In the genomic region with DNA sequence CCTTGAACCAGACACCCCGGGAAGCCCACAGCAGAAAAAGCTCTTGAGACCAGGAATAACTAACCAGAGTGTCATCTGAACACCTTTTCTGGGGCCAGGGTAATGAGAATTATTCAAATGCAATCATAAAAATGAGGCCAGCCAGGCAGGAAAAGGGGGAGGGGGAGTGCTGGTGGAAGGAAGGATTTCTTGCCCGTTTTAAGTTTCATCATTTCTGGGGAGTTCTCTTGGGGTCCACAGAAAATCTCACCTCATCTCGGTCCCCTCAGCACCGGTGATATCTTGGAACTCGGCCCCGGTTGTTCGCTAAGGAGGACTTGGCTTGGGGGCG, we compare ENCODE assay signal across 7 cellular contexts. TPM values are rescaled to one million over a fixed set of nuclear protein-coding genes. Genes with fewer than 3 reads are reported as not detected.
DNase-seq lines count a peak whose midpoint lies in the region; ATAC-seq and TF ChIP-seq lines count a peak whose summit lies in the region.

No MANE protein-coding gene starts in this region.

- H3K27me3 ChIP-seq in spleen (replicated peaks in 1 of 7) = peaks cover 0 to 87% (median 37%) of the 10 kb centered on the region in 7 donors

- no peak for DNase-seq in immature natural killer cell
- no peak for DNase-seq in spleen
- DNase-seq in NCI-H1105 treated with DMSO at 0.1 percent for 48 hours (lab: John Stamatoyannopoulos, UW) = no peak
- no peak for DNase-seq in NCI-H748 (lab: John Stamatoyannopoulos, UW; ENCODE audit: unreplicated experiment)

- peak overlapping the region in 5 of 8 donors; percentile 43 to 82 (median 76) for H3K27ac ChIP-seq in spleen

- TF ChIP-seq CTCF in spleen (IDR thresholded peaks at IDR 0.05 in 8 of 11, conservative IDR thresholded peaks at IDR 0.05 in 3 of 11) = no peak

- H3K4me1 Mint-ChIP-seq in IgD-negative memory B cell (peaks cover 8 to 9% (median 8%) of the 10 kb centered on the region in 3 donors), immature natural killer cell (peaks cover 12 to 17% of the 10 kb centered on the region in 2 donors)
- H3K4me1 Mint-ChIP-seq in activated T-helper 17 cell treated with anti-CD3 and anti-CD28 coated beads, Interleukin-2, amount 50 U/mL, for 72 hours = peaks cover 9% of the 10 kb centered on the region

- peaks cover 37% of the 10 kb centered on the region for H3K27me3 Mint-ChIP-seq in IgD-negative memory B cell
- H3K27me3 Mint-ChIP-seq in activated T-helper 17 cell treated with anti-CD3 and anti-CD28 coated beads, Interleukin-2, amount 50 U/mL, for 72 hours = peaks cover 54% of the 10 kb centered on the region
- peaks cover 9 to 38% (median 25%) of the 10 kb centered on the region in 3 donors for H3K27me3 Mint-ChIP-seq in immature natural killer cell (ENCODE audit: low read depth in 3 of 3)

- WGBS in spleen, 5 donors = 11 to 20% (median 14%) methylated on average over 5 to 8 of the region's 8 CpGs

- H3K4me3 ChIP-seq in spleen = peak overlapping the region in 5 of 8 donors; percentile 34 to 77 (median 51)

- peaks cover 2% of the 10 kb centered on the region for H3K36me3 Mint-ChIP-seq in IgD-negative memory B cell
- peaks cover 10% of the 10 kb centered on the region for H3K36me3 Mint-ChIP-seq in activated T-helper 17 cell treated with anti-CD3 and anti-CD28 coated beads, Interleukin-2, amount 50 U/mL, for 72 hours (ENCODE audit: low read depth)
- H3K36me3 Mint-ChIP-seq in immature natural killer cell = peaks cover 0 to 4% (median 0%) of the 10 kb centered on the region in 3 donors

- H3K27ac Mint-ChIP-seq in IgD-negative memory B cell (no peak overlapping the region), immature natural killer cell (no peak overlapping the region)
- no peak overlapping the region for H3K27ac Mint-ChIP-seq in activated T-helper 17 cell treated with anti-CD3 and anti-CD28 coated beads, Interleukin-2, amount 50 U/mL, for 72 hours

- H3K36me3 ChIP-seq in spleen = no peaks in the 10 kb centered on the region

- TF ChIP-seq POLR2A in spleen (IDR thresholded peaks at IDR 0.05) = no peak

- H3K4me1 ChIP-seq in spleen = peaks cover 0 to 51% (median 31%) of the 10 kb centered on the region in 6 donors

- H3K9me3 Mint-ChIP-seq in IgD-negative memory B cell = no peaks in the 10 kb centered on the region
- H3K9me3 Mint-ChIP-seq in activated T-helper 17 cell treated with anti-CD3 and anti-CD28 coated beads, Interleukin-2, amount 50 U/mL, for 72 hours = no peaks in the 10 kb centered on the region
- peaks cover 0 to 3% (median 0%) of the 10 kb centered on the region in 6 donors for H3K9me3 Mint-ChIP-seq in immature natural killer cell

- intact Hi-C loops in spleen (cut with DNase I; ENCODE audit: low total_unique reads) = loop anchor here (5.0 kb wide), 1 partner anchor 183 kb away; no protein-coding TSS in a partner anchor

- H3K9me3 ChIP-seq in spleen = no peaks in the 10 kb centered on the region

- ATAC-seq in activated T-helper 17 cell treated with anti-CD3 and anti-CD28 coated beads, Interleukin-2, amount 50 U/mL, for 72 hours (replicated peaks) = no peak
- no peak for ATAC-seq in HG02885 (IDR thresholded peaks at IDR 0.05; ENCODE audit: poor library complexity, unreplicated experiment)

- H3K4me3 Mint-ChIP-seq in IgD-negative memory B cell (peak overlapping the region; percentile 16 to 76 (median 70)), immature natural killer cell (peak overlapping the region; percentile 59 to 77 (median 75))
- peak overlapping the region; percentile 85 for H3K4me3 Mint-ChIP-seq in activated T-helper 17 cell treated with anti-CD3 and anti-CD28 coated beads, Interleukin-2, amount 50 U/mL, for 72 hours

RNA-seq across cellular contexts. Expression of gene PKNOX2, which starts 0.5 kb away (rescaled TPM):
- polyA plus RNA-seq in IgD-negative memory B cell (not detected), immature natural killer cell (not detected), spleen (1 to 10 TPM in 1 of 3 donors, under 1 TPM in 2; 0.80 to 1.6 (median 0.80) TPM)
- not detected for total RNA-seq in activated T-helper 17 cell treated with anti-CD3 and anti-CD28 coated beads, Interleukin-2, amount 50 U/mL, for 72 hours
- 1 to 10 TPM; 2.7 to 8.9 (median 4.7) TPM for total RNA-seq in spleen

RNA-seq across cellular contexts. Expression of gene TMEM218, which starts 52.6 kb away (rescaled TPM):
- polyA plus RNA-seq in IgD-negative memory B cell = 45.1 TPM
- total RNA-seq in activated T-helper 17 cell treated with anti-CD3 and anti-CD28 coated beads, Interleukin-2, amount 50 U/mL, for 72 hours = 10 to 100 TPM; 11.3 to 14.2 TPM
- polyA plus RNA-seq in immature natural killer cell = 10 to 100 TPM; 39.9 to 54.9 (median 46.6) TPM
- 10 to 100 TPM; 12.0 to 23.1 (median 17.9) TPM for total RNA-seq in spleen
- polyA plus RNA-seq in spleen = 10 to 100 TPM; 28.0 to 34.7 (median 30.1) TPM
